ENCODE assay signal across 12 cellular contexts in genomic region chr18:3029215-3029972, GRCh38. TPM values are rescaled to one million over a fixed set of nuclear protein-coding genes. Genes with fewer than 3 reads are reported as not detected.
DNase-seq lines count a peak whose midpoint lies in the region; ATAC-seq, FAIRE-seq and TF ChIP-seq lines count a peak whose summit lies in the region.
"Had no signal": no experiment of that assay in that cellular context is flagged by ENCODE, and none has a peak within 500 bp of the region (broad histone marks: within the 10 kb centered on the region; RNA-seq: fewer than 3 reads in every experiment).

No MANE protein-coding gene starts in this region.

- DNase-seq in K562 (ENCODE audit: extremely low read depth in 1 of 4, low spot score in 3 of 4) (peak in 3 of 4 experiments; percentile 24 to 64 (median 61)), iris pigment epithelial cell (ENCODE audit: low read depth) (peak; percentile 37), sciatic nerve (ENCODE audit: low spot score) (no peak)
- no peak for DNase-seq in activated naive CD8-positive, alpha-beta T cell treated with anti-CD3 and anti-CD28 coated beads, Interleukin-2, amount 50 U/mL, for 24 hours
- no peak for DNase-seq in activated CD4-positive, alpha-beta memory T cell treated with anti-CD3 and anti-CD28 coated beads for 36 hours
- DNase-seq: activated naive CD4-positive, alpha-beta T cell; NCI-H2171; stimulated activated CD4-positive, alpha-beta T cell treated with anti-CD3 and anti-CD28 coated beads, Interleukin-2, amount 100 ng/mL, for 48 hours had no signal

- no peaks in the 10 kb centered on the region for H3K79me2 ChIP-seq in K562 (ENCODE audit: control insufficient read depth, insufficient read depth, low read length)

- 0 out of 2 replicates have a peak, but pooled peaks cover 12% of the 10 kb centered on the region for H3K4me1 ChIP-seq in HUES48 (ENCODE audit: control insufficient read depth, insufficient read depth, low read length)
- H3K4me1 ChIP-seq in K562 (replicated peaks in 1 of 2; ENCODE audit: control insufficient read depth in 2 of 2, insufficient read depth in 2 of 2, low read length in 2 of 2) = peaks cover 3 to 17% of the 10 kb centered on the region in 2 experiments; a peak in 3 of 5 replicates

- CTCF ChIA-PET in K562 (lab: Yijun Ruan, JAX; ENCODE audit: low intra/inter-chr PET ratio) = no interaction called here
- CTCF ChIA-PET in activated CD4-positive, alpha-beta memory T cell treated with anti-CD3 and anti-CD28 coated beads for 36 hours (lab: Charles Lee) = interaction anchor here (0.8 kb wide), 1 partner anchor 34 kb away, joined by 3 read pairs; no protein-coding TSS in a partner anchor

- TF ChIP-seq RAD21 in K562 (CRISPR knock-in tag; conservative IDR thresholded peaks at IDR 0.05 in 1 of 2, IDR thresholded peaks at IDR 0.05 in 1 of 2) = no peak

- H3K27me3 ChIP-seq in HUES48 (ENCODE audit: control insufficient read depth, insufficient read depth, low read length) = no peaks in the 10 kb centered on the region
- H3K27me3 ChIP-seq in K562 (ENCODE audit: control insufficient read depth in 2 of 2, insufficient read depth in 2 of 2, low read length in 2 of 2) = no peaks in the 10 kb centered on the region

- in situ Hi-C loops in K562 (cut with MboI) = no loop called here

- no TSS peak for BruUV-seq in K562 (replicated peaks; lab: Mats Ljungman, UMichigan)

- no peaks in the 10 kb centered on the region for H3K36me3 Mint-ChIP-seq in activated naive CD8-positive, alpha-beta T cell treated with anti-CD3 and anti-CD28 coated beads, Interleukin-2, amount 50 U/mL, for 24 hours (ENCODE audit: low read depth)
- no peaks in the 10 kb centered on the region for H3K36me3 Mint-ChIP-seq in activated CD4-positive, alpha-beta memory T cell treated with anti-CD3 and anti-CD28 coated beads for 36 hours
- H3K36me3 Mint-ChIP-seq: natural killer cell treated with Interleukin-12 subunit alpha and Interleukin-12 subunit beta and Interleukin-15 and Interleukin-18, amount 100 ng/mL, for 72 hours had no signal

- peak overlapping the region; percentile 21 for H3K27ac ChIP-seq in HUES48 (ENCODE audit: low read depth, low read length)
- no peak overlapping the region; the same call in 2 of the 3 replicates for H3K27ac ChIP-seq in K562 (ENCODE audit: extremely low read depth, low read depth, low read length)

- no peak overlapping the region for H3K27ac Mint-ChIP-seq in activated naive CD8-positive, alpha-beta T cell treated with anti-CD3 and anti-CD28 coated beads, Interleukin-2, amount 50 U/mL, for 24 hours
- no peak overlapping the region for H3K27ac Mint-ChIP-seq in activated CD4-positive, alpha-beta memory T cell treated with anti-CD3 and anti-CD28 coated beads for 36 hours

- H3K4me1 Mint-ChIP-seq in activated naive CD8-positive, alpha-beta T cell treated with anti-CD3 and anti-CD28 coated beads, Interleukin-2, amount 50 U/mL, for 24 hours = peaks cover 2% of the 10 kb centered on the region
- H3K4me1 Mint-ChIP-seq in activated CD4-positive, alpha-beta memory T cell treated with anti-CD3 and anti-CD28 coated beads for 36 hours (ENCODE audit: low read depth) = no peaks in the 10 kb centered on the region

- no peaks in the 10 kb centered on the region for H3K27me3 Mint-ChIP-seq in activated naive CD8-positive, alpha-beta T cell treated with anti-CD3 and anti-CD28 coated beads, Interleukin-2, amount 50 U/mL, for 24 hours
- H3K27me3 Mint-ChIP-seq in activated CD4-positive, alpha-beta memory T cell treated with anti-CD3 and anti-CD28 coated beads for 36 hours = no peaks in the 10 kb centered on the region
- H3K27me3 Mint-ChIP-seq: natural killer cell treated with Interleukin-12 subunit alpha and Interleukin-12 subunit beta and Interleukin-15 and Interleukin-18, amount 100 ng/mL, for 72 hours had no signal

- POLR2A ChIA-PET in K562 (lab: Yijun Ruan, JAX) = interaction anchor here (0.7 to 1.0 kb wide), 2 partner anchors 15 to 219 kb away, joined by 3 read pairs; partner anchors contain the start of gene MYL12A
- POLR2A ChIA-PET in activated CD4-positive, alpha-beta memory T cell treated with anti-CD3 and anti-CD28 coated beads for 36 hours (lab: Charles Lee) = no interaction called here

- intact Hi-C loops in K562 (cut with micrococcal nuclease) = no loop called here
- intact Hi-C loops in sciatic nerve (cut with DNase I) = no loop called here
- intact Hi-C loops in activated CD4-positive, alpha-beta memory T cell treated with anti-CD3 and anti-CD28 coated beads for 36 hours (cut with micrococcal nuclease) = no loop called here

- no peaks in the 10 kb centered on the region for H3K36me3 ChIP-seq in HUES48 (ENCODE audit: control insufficient read depth, insufficient read depth, low read length)
- H3K36me3 ChIP-seq in K562 (ENCODE audit: control insufficient read depth, insufficient read depth, low read length) = no peaks in the 10 kb centered on the region

- WGBS in K562 (ENCODE audit: insufficient coverage, low coverage, missing lambda C conversion rate) = 16% methylated on average over 12 of the region's 12 CpGs

- no peak overlapping the region for H3K4me3 Mint-ChIP-seq in activated naive CD8-positive, alpha-beta T cell treated with anti-CD3 and anti-CD28 coated beads, Interleukin-2, amount 50 U/mL, for 24 hours
- H3K4me3 Mint-ChIP-seq in activated CD4-positive, alpha-beta memory T cell treated with anti-CD3 and anti-CD28 coated beads for 36 hours = no peak overlapping the region
- H3K4me3 Mint-ChIP-seq: natural killer cell treated with Interleukin-12 subunit alpha and Interleukin-12 subunit beta and Interleukin-15 and Interleukin-18, amount 100 ng/mL, for 72 hours had no signal

- H3K9ac ChIP-seq in HUES48 (ENCODE audit: low read depth, low read length) = no peak overlapping the region
- peak overlapping the region; percentile 16 to 29; a peak in 2 of 4 replicates for H3K9ac ChIP-seq in K562 (ENCODE audit: insufficient read depth in 1 of 2, low read depth in 2 of 2, low read length in 2 of 2)

- peak overlapping the region; percentile 80 for H2AFZ ChIP-seq in K562 (ENCODE audit: low read depth, low read length)

- H3K4me3 ChIP-seq in HUES48 (ENCODE audit: low read depth, low read length) = no peak overlapping the region
- no peak overlapping the region for H3K4me3 ChIP-seq in K562

- H3K4me2 ChIP-seq in K562 (ENCODE audit: insufficient read depth, low read length) = peak overlapping the region; percentile 63

- peak; percentile 86 for FAIRE-seq in K562 (lab: Jason Lieb, UNC)

- no peak for TF ChIP-seq CTCF in K562 (IDR thresholded peaks at IDR 0.05 in 2 of 3, conservative IDR thresholded peaks at IDR 0.05 in 1 of 3; ENCODE audit: insufficient read depth in 2 of 3, low read depth in 1 of 3, low read length in 3 of 3)

- H3K9me1 ChIP-seq in K562 (ENCODE audit: control insufficient read depth, insufficient read depth, low read length) = no peaks in the 10 kb centered on the region

- TF ChIP-seq POLR2A in K562 (conservative IDR thresholded peaks at IDR 0.05) = no peak

- TF ChIP-seq EP300 in K562 (IDR thresholded peaks at IDR 0.05; ENCODE audit: low read length) = no peak

- ATAC-seq in K562 (peak; percentile 76), sciatic nerve (peak; percentile 36), GM21423 (IDR thresholded peaks at IDR 0.05; ENCODE audit: unreplicated experiment) (no peak), HG03457 (IDR thresholded peaks at IDR 0.05; ENCODE audit: unreplicated experiment) (no peak)
- ATAC-seq in activated naive CD8-positive, alpha-beta T cell treated with anti-CD3 and anti-CD28 coated beads, Interleukin-2, amount 50 U/mL, for 24 hours = no peak
- ATAC-seq: natural killer cell treated with Interleukin-12 subunit alpha and Interleukin-12 subunit beta and Interleukin-15 and Interleukin-18, amount 100 ng/mL, for 72 hours had no signal

- H3K9me3 ChIP-seq in HUES48 (ENCODE audit: control insufficient read depth, insufficient read depth, low read length) (no peaks in the 10 kb centered on the region), K562 (replicated peaks; ENCODE audit: control insufficient read depth, insufficient read depth, low read depth, low read length) (no peaks in the 10 kb centered on the region)

- H3K9me3 Mint-ChIP-seq in activated naive CD8-positive, alpha-beta T cell treated with anti-CD3 and anti-CD28 coated beads, Interleukin-2, amount 50 U/mL, for 24 hours = no peaks in the 10 kb centered on the region
- no peaks in the 10 kb centered on the region for H3K9me3 Mint-ChIP-seq in activated CD4-positive, alpha-beta memory T cell treated with anti-CD3 and anti-CD28 coated beads for 36 hours
- H3K9me3 Mint-ChIP-seq: natural killer cell treated with Interleukin-12 subunit alpha and Interleukin-12 subunit beta and Interleukin-15 and Interleukin-18, amount 100 ng/mL, for 72 hours had no signal

- no peaks in the 10 kb centered on the region for H4K20me1 ChIP-seq in K562 (replicated peaks; ENCODE audit: control insufficient read depth, insufficient read depth, low read length)

RNA-seq across cellular contexts. Expression of gene LPIN2, which starts 16.4 kb away (rescaled TPM):
- total RNA-seq in K562 (2011; cell fraction: chromatin; rRNA removed; ENCODE audit: low replicate concordance) = 45.6 and 69.6 TPM in 2 replicates
- 29.0 and 29.5 TPM in 2 replicates for total RNA-seq in K562 (2011; cell fraction: nucleolus; rRNA removed)
- total RNA-seq in K562 (2011; cell fraction: nucleoplasm; rRNA removed) = 35.7 and 37.3 TPM in 2 replicates
- total RNA-seq in K562 (2014; rRNA removed) (21.0 and 23.3 TPM in 2 replicates), K562 (2014; rRNA removed; fragmentation: Illumina TruSeq; extraction: Trizol) (20.6 and 23.5 TPM in 2 replicates), K562 (2015; rRNA removed; fragmentation: Illumina TruSeq; extraction: Trizol) (24.3 and 25.3 TPM in 2 replicates), K562 (2021) (26.1 and 31.7 TPM in 2 replicates), sciatic nerve (40.3 TPM)
- polyA plus RNA-seq in K562 (2011; rRNA removed) (33.2 and 34.8 TPM in 2 replicates), K562 (2014; fragmentation: Illumina TruSeq; extraction: Trizol) (24.2 and 30.3 TPM in 2 replicates), K562 (2014; fragmentation: Nextera tagmentation; extraction: Ambion mirVana) (1 to 10 TPM; 5.2 to 7.6 TPM), K562 (2014; rRNA removed) (23.0 and 24.6 TPM in 2 replicates)
- 17.2 and 25.7 TPM in 2 replicates for polyA plus RNA-seq in K562 (2011; cell fraction: cytosol; rRNA removed)
- polyA plus RNA-seq in K562 (2011; cell fraction: nucleus; rRNA removed) = 37.4 and 44.9 TPM in 2 replicates
- 18.3 and 28.4 TPM in 2 replicates for polyA plus RNA-seq in K562 (2012)
- 41.5 and 47.0 TPM in 2 replicates for polyA minus RNA-seq in K562 (2011; rRNA and poly(A)+ RNA removed)
- polyA minus RNA-seq in K562 (2011; cell fraction: cytosol; rRNA and poly(A)+ RNA removed) = 22.2 and 22.3 TPM in 2 replicates
- polyA minus RNA-seq in K562 (2011; cell fraction: nucleus; rRNA and poly(A)+ RNA removed) = 20.3 and 39.2 TPM in 2 replicates
- total RNA-seq in activated CD4-positive, alpha-beta memory T cell treated with anti-CD3 and anti-CD28 coated beads for 36 hours = 100 to 1,000 TPM; 102 to 107 TPM

Comparison
In these comparisons a context has a peak if more than half of its experiments do, and no peak if none do; other contexts are left out.
1. ATAC-seq: peak in K562 (single experiment) and sciatic nerve (single experiment); none in activated naive CD8-positive, alpha-beta T cell treated with anti-CD3 and anti-CD28 coated beads, Interleukin-2, amount 50 U/mL, for 24 hours (single experiment), GM21423 (single experiment) and HG03457 (single experiment).
2. DNase-seq: peak in K562 (3 of 4) and iris pigment epithelial cell (single experiment); none in sciatic nerve (single experiment), activated naive CD8-positive, alpha-beta T cell treated with anti-CD3 and anti-CD28 coated beads, Interleukin-2, amount 50 U/mL, for 24 hours (single experiment) and activated CD4-positive, alpha-beta memory T cell treated with anti-CD3 and anti-CD28 coated beads for 36 hours (single experiment).